In the genomic region with DNA sequence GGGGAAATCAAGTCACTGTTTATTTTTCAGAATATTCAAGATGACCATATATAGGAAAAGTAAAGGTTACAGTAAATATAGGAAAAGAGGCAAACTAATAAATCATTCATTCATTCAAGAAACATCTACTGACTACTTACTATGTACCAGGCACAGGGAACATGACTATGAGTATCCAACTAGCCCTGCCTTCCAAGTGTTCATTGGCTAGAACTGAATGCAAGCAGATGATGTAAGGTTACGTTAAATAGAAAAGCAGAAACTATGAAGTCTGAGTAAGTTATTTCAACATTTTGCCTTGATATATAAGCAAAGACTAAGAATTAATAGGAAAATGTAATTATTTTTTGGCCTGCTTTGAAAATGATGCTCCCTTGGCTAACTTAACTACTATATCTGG, we compare ENCODE assay signal across 28 cellular contexts.
"Had no signal": no experiment of that assay in that cellular context is flagged by ENCODE, and none has a peak within 500 bp of the region (broad histone marks: within the 10 kb centered on the region; RNA-seq: fewer than 3 reads in every experiment).

No MANE protein-coding gene starts in this region.

- H3K4me3 Mint-ChIP-seq: activated CD4-positive, alpha-beta memory T cell treated with anti-CD3 and anti-CD28 coated beads, Interleukin-2, amount 10 ng/mL, durations not matched to agents 7 days and 5 days; activated CD4-positive, alpha-beta T cell treated with anti-CD3 and anti-CD28 coated beads, Interleukin-2, amount 10 ng/mL, durations not matched to agents 24 days and 14 days; activated naive CD8-positive, alpha-beta T cell treated with anti-CD3 and anti-CD28 coated beads, Interleukin-2, amount 50 U/mL, for 24 hours; dendritic cell treated with granulocyte-macrophage colony-stimulating factor and Interleukin-4, amounts not matched to agents 40 ng/mL and 50 ng/mL, for 4 days; neural crest cell; stimulated activated naive B cell treated with anti-CD40 and anti-IgM and Interleukin-4, amounts not matched to agents 10 μg/mL and 1 μg/mL and 100 μg/mL, for 72 hours had no signal

- DNase-seq: activated CD4-positive, alpha-beta memory T cell treated with anti-CD3 and anti-CD28 coated beads, Interleukin-2, amount 10 ng/mL, durations not matched to agents 7 days and 5 days; activated CD4-positive, alpha-beta T cell treated with anti-CD3 and anti-CD28 coated beads, Interleukin-2, amount 10 ng/mL, durations not matched to agents 24 days and 14 days; activated effector memory CD4-positive, alpha-beta T cell treated with anti-CD3 and anti-CD28 coated beads, Interleukin-2, amount 50 U/mL, for 16 hours; activated naive CD4-positive, alpha-beta T cell treated with anti-CD3 and anti-CD28 coated beads, Interleukin-2, amount 50 U/mL, for 16 hours; activated naive CD8-positive, alpha-beta T cell treated with anti-CD3 and anti-CD28 coated beads, Interleukin-2, amount 50 U/mL, for 24 hours; anterior cingulate cortex; body of pancreas; effector CD4-positive, alpha-beta T cell; erythroblast; foreskin melanocyte; kidney; lower lobe of right lung; mesendoderm; mucosa of descending colon; retina; sigmoid colon; stimulated activated CD4-positive, alpha-beta T cell treated with anti-CD3 and anti-CD28 coated beads, Interleukin-15, amount 100 ng/mL, for 24 hours; stimulated activated CD8-positive, alpha-beta memory T cell treated with anti-CD3 and anti-CD28 coated beads, Interleukin-4, amount 100 ng/mL, for 48 hours; stimulated activated naive B cell treated with anti-CD40 and anti-IgM and Interleukin-4, amounts not matched to agents 10 μg/mL and 1 μg/mL and 100 μg/mL, for 72 hours; upper lobe of left lung had no signal

- FAIRE-seq: endometrium, kidney had no signal

- H3K27ac ChIP-seq: body of pancreas, cardiac muscle cell, lower lobe of right lung, sigmoid colon, thoracic aorta, upper lobe of left lung had no signal

- H3K9me3 ChIP-seq: body of pancreas, lower lobe of right lung, mucosa of descending colon, sigmoid colon, thoracic aorta, upper lobe of left lung had no signal

- H3K4me3 ChIP-seq: body of pancreas, cardiac muscle cell, lower lobe of right lung, mucosa of descending colon, sigmoid colon, smooth muscle cell, thoracic aorta, upper lobe of left lung had no signal

- H3K9me3 Mint-ChIP-seq: activated CD4-positive, alpha-beta memory T cell treated with anti-CD3 and anti-CD28 coated beads, Interleukin-2, amount 10 ng/mL, durations not matched to agents 7 days and 5 days; activated CD4-positive, alpha-beta T cell treated with anti-CD3 and anti-CD28 coated beads, Interleukin-2, amount 10 ng/mL, durations not matched to agents 24 days and 14 days; activated naive CD8-positive, alpha-beta T cell treated with anti-CD3 and anti-CD28 coated beads, Interleukin-2, amount 50 U/mL, for 24 hours; dendritic cell treated with granulocyte-macrophage colony-stimulating factor and Interleukin-4, amounts not matched to agents 40 ng/mL and 50 ng/mL, for 4 days; neural crest cell; stimulated activated naive B cell treated with anti-CD40 and anti-IgM and Interleukin-4, amounts not matched to agents 10 μg/mL and 1 μg/mL and 100 μg/mL, for 72 hours had no signal

- H3K27me3 Mint-ChIP-seq: activated CD4-positive, alpha-beta memory T cell treated with anti-CD3 and anti-CD28 coated beads, Interleukin-2, amount 10 ng/mL, durations not matched to agents 7 days and 5 days; activated CD4-positive, alpha-beta T cell treated with anti-CD3 and anti-CD28 coated beads, Interleukin-2, amount 10 ng/mL, durations not matched to agents 24 days and 14 days; activated naive CD8-positive, alpha-beta T cell treated with anti-CD3 and anti-CD28 coated beads, Interleukin-2, amount 50 U/mL, for 24 hours; dendritic cell treated with granulocyte-macrophage colony-stimulating factor and Interleukin-4, amounts not matched to agents 40 ng/mL and 50 ng/mL, for 4 days; progenitor cell of endocrine pancreas; stimulated activated naive B cell treated with anti-CD40 and anti-IgM and Interleukin-4, amounts not matched to agents 10 μg/mL and 1 μg/mL and 100 μg/mL, for 72 hours had no signal

- H3K4me2 ChIP-seq: smooth muscle cell had no signal

- ATAC-seq: activated naive CD8-positive, alpha-beta T cell treated with anti-CD3 and anti-CD28 coated beads, Interleukin-2, amount 50 U/mL, for 24 hours; body of pancreas; left lobe of liver; lower lobe of right lung; mucosa of descending colon; stimulated activated naive B cell treated with anti-CD40 and anti-IgM and Interleukin-4, amounts not matched to agents 10 μg/mL and 1 μg/mL and 100 μg/mL, for 72 hours had no signal

- H3K27ac Mint-ChIP-seq: activated CD4-positive, alpha-beta memory T cell treated with anti-CD3 and anti-CD28 coated beads, Interleukin-2, amount 10 ng/mL, durations not matched to agents 7 days and 5 days; activated CD4-positive, alpha-beta T cell treated with anti-CD3 and anti-CD28 coated beads, Interleukin-2, amount 10 ng/mL, durations not matched to agents 24 days and 14 days; activated naive CD8-positive, alpha-beta T cell treated with anti-CD3 and anti-CD28 coated beads, Interleukin-2, amount 50 U/mL, for 24 hours; dendritic cell treated with granulocyte-macrophage colony-stimulating factor and Interleukin-4, amounts not matched to agents 40 ng/mL and 50 ng/mL, for 4 days; progenitor cell of endocrine pancreas; stimulated activated naive B cell treated with anti-CD40 and anti-IgM and Interleukin-4, amounts not matched to agents 10 μg/mL and 1 μg/mL and 100 μg/mL, for 72 hours had no signal

- H3K27me3 ChIP-seq: body of pancreas, cardiac muscle cell, sigmoid colon, upper lobe of left lung had no signal
